20 cellular contexts compared by ENCODE assay signal in genomic region chr5:56207537-56207936, GRCh38. TPM values are rescaled to one million over a fixed set of nuclear protein-coding genes. Genes with fewer than 3 reads are reported as not detected.
DNase-seq lines count a peak whose midpoint lies in the region; ATAC-seq, FAIRE-seq and TF ChIP-seq lines count a peak whose summit lies in the region.
"Had no signal": no experiment of that assay in that cellular context is flagged by ENCODE, and none has a peak within 500 bp of the region (broad histone marks: within the 10 kb centered on the region; RNA-seq: fewer than 3 reads in every experiment).

No MANE protein-coding gene starts in this region.

- peaks cover 1% of the 10 kb centered on the region for H3K9me1 ChIP-seq in K562 (ENCODE audit: control insufficient read depth, insufficient read depth, low read length)

- DNase-seq in HFFc6 (peak; percentile 25), K562 (ENCODE audit: extremely low read depth in 1 of 4, low spot score in 3 of 4) (no peak), fibroblast of villous mesenchyme (ENCODE audit: low read depth) (peak; percentile 28), NCI-H2029 (lab: John Stamatoyannopoulos, UW) (no peak), frontal cortex (ENCODE audit: low spot score in 2 of 2) (no peak), COR-L47 (lab: John Stamatoyannopoulos, UW) (no peak)
- DNase-seq: CD4-positive, alpha-beta memory T cell; DMS79 treated with DMSO at 0.1 percent for 48 hours; GF-D8; Karpas-422; NCI-H1417 treated with DMSO at 0.1 percent for 48 hours; NCI-H1930; NCI-H2171; NCI-H446; SW 1271 had no signal

- H3K27ac ChIP-seq in K562 (ENCODE audit: extremely low read depth, low read depth, low read length): no peak overlapping the region

- no peak for TF ChIP-seq POLR2A in K562 (conservative IDR thresholded peaks at IDR 0.05)

- in situ Hi-C loops in K562 (cut with MboI): no loop called here

- peak overlapping the region; percentile 94; the same call in 1 of the 2 replicates for H3K27ac Mint-ChIP-seq in HFFc6
- H3K27ac Mint-ChIP-seq: CD4-positive, alpha-beta memory T cell had no signal

- FAIRE-seq in K562 (lab: Jason Lieb, UNC) (no peak), frontal cortex (lab: Jason Lieb, UNC) (no peak)
- FAIRE-seq: GM12891, H1 had no signal

- H4K20me1 ChIP-seq in K562 (replicated peaks; ENCODE audit: control insufficient read depth, insufficient read depth, low read length): no peaks in the 10 kb centered on the region

- 0 out of 2 replicates have a peak, but pooled peaks cover 1% of the 10 kb centered on the region for H3K9me3 ChIP-seq in K562 (replicated peaks; ENCODE audit: control insufficient read depth, insufficient read depth, low read depth, low read length)

- H3K9ac ChIP-seq in K562 (ENCODE audit: insufficient read depth in 1 of 2, low read depth in 2 of 2, low read length in 2 of 2): no peak overlapping the region

- H3K36me3 Mint-ChIP-seq in HFFc6 (ENCODE audit: low read depth): no peaks in the 10 kb centered on the region
- H3K36me3 Mint-ChIP-seq: CD4-positive, alpha-beta memory T cell had no signal

- H3K4me1 ChIP-seq in K562 (replicated peaks in 1 of 2; ENCODE audit: control insufficient read depth in 2 of 2, insufficient read depth in 2 of 2, low read length in 2 of 2): no peaks in the 10 kb centered on the region; a peak in 1 of 5 replicates

- no peaks in the 10 kb centered on the region for H3K27me3 Mint-ChIP-seq in HFFc6 (ENCODE audit: insufficient read depth)
- H3K27me3 Mint-ChIP-seq: CD4-positive, alpha-beta memory T cell had no signal

- H3K36me3 ChIP-seq in K562 (ENCODE audit: control insufficient read depth, insufficient read depth, low read length): no peaks in the 10 kb centered on the region

- CTCF ChIA-PET in K562 (lab: Yijun Ruan, JAX; ENCODE audit: low intra/inter-chr PET ratio): no interaction called here

- H3K27me3 ChIP-seq in K562 (ENCODE audit: control insufficient read depth in 2 of 2, insufficient read depth in 2 of 2, low read length in 2 of 2): no peaks in the 10 kb centered on the region

- H3K4me3 Mint-ChIP-seq in HFFc6: no peak overlapping the region
- H3K4me3 Mint-ChIP-seq: CD4-positive, alpha-beta memory T cell had no signal

- H3K4me3 ChIP-seq in K562 (no peak overlapping the region), fibroblast of villous mesenchyme (ENCODE audit: low read depth, low read length) (no peak overlapping the region)

- TF ChIP-seq RAD21 in K562 (CRISPR knock-in tag; conservative IDR thresholded peaks at IDR 0.05 in 1 of 2, IDR thresholded peaks at IDR 0.05 in 1 of 2): no peak

- ATAC-seq in K562 (no peak), GM21423 (IDR thresholded peaks at IDR 0.05; ENCODE audit: unreplicated experiment) (no peak)

- POLR2A ChIA-PET in K562 (lab: Yijun Ruan, JAX): no interaction called here

- no peak for TF ChIP-seq CTCF in HFFc6 (IDR thresholded peaks at IDR 0.05)
- TF ChIP-seq CTCF in K562 (IDR thresholded peaks at IDR 0.05 in 2 of 3, conservative IDR thresholded peaks at IDR 0.05 in 1 of 3; ENCODE audit: insufficient read depth in 2 of 3, low read depth in 1 of 3, low read length in 3 of 3): no peak
- TF ChIP-seq CTCF in fibroblast of villous mesenchyme (IDR thresholded peaks at IDR 0.05; ENCODE audit: insufficient read depth, low read depth, low read length): no peak

- peaks cover 54% of the 10 kb centered on the region for H3K4me1 Mint-ChIP-seq in HFFc6 (ENCODE audit: low read depth)

- H3K79me2 ChIP-seq in K562 (ENCODE audit: control insufficient read depth, insufficient read depth, low read length): no peaks in the 10 kb centered on the region

- TF ChIP-seq EP300 in K562 (IDR thresholded peaks at IDR 0.05; ENCODE audit: low read length): no peak

- H3K4me2 ChIP-seq in K562 (ENCODE audit: insufficient read depth, low read length): no peak overlapping the region

- no peaks in the 10 kb centered on the region for H3K9me3 Mint-ChIP-seq in HFFc6

- 26% methylated on average over 2 of the region's 2 CpGs for WGBS in K562 (ENCODE audit: insufficient coverage, low coverage, missing lambda C conversion rate)

- H2AFZ ChIP-seq in K562 (ENCODE audit: low read depth, low read length): 0 out of 2 replicates have a peak overlapping the region, but pooled peaks have one; percentile 17

- no TSS peak for BruUV-seq in K562 (replicated peaks; lab: Mats Ljungman, UMichigan)

- intact Hi-C loops in K562 (cut with micrococcal nuclease): loop anchor here (10.0 kb wide), 1 partner anchor 1033 kb away; the partner anchor contains the start of gene CDC20B

TF ChIP-seq in K562, 482 proteins besides CTCF, POLR2A, EP300 and RAD21 (continues in another document):
- TF ChIP-seq RHOXF2B (CRISPR knock-in tag; conservative IDR thresholded peaks at IDR 0.05) (no peak), ZNF398 (CRISPR knock-in tag; IDR thresholded peaks at IDR 0.05) (no peak), ZFPM2 (CRISPR knock-in tag; IDR thresholded peaks at IDR 0.05) (no peak), FOSL1 (tag; conservative IDR thresholded peaks at IDR 0.05) (no peak), POLR2H (tag; IDR thresholded peaks at IDR 0.05; ENCODE audit: low read depth) (no peak), NCOR1 (IDR thresholded peaks at IDR 0.05) (no peak), ZNF165 (CRISPR knock-in tag; IDR thresholded peaks at IDR 0.05; ENCODE audit: borderline replicate concordance) (no peak), SNRNP70 (optimal IDR thresholded peaks at IDR 0.05; ENCODE audit: low read depth, low read length) (no peak), THRB (CRISPR knock-in tag; conservative IDR thresholded peaks at IDR 0.05) (no peak), ELF4 (CRISPR knock-in tag; IDR thresholded peaks at IDR 0.05) (no peak), HOXB6 (CRISPR knock-in tag; IDR thresholded peaks at IDR 0.05; ENCODE audit: borderline replicate concordance) (no peak), MYNN (IDR thresholded peaks at IDR 0.05) (no peak), MYNN (CRISPR knock-in tag; IDR thresholded peaks at IDR 0.05) (no peak), BRD9 (IDR thresholded peaks at IDR 0.05; ENCODE audit: low read depth, partially characterized antibody) (no peak), MNT (conservative IDR thresholded peaks at IDR 0.05) (no peak)

RNA-seq across cellular contexts. Expression of gene ANKRD55, which starts 25.6 kb away (rescaled TPM):
- not detected for total RNA-seq in HFFc6 (2021; fragmentation: NEBNext Ultra II Directional; extraction: Animal tissue kit (Norgen Biotek cat#: 25700))
- 2.5 and 3.5 TPM in 2 replicates for total RNA-seq in K562 (2011; cell fraction: chromatin; rRNA removed; ENCODE audit: low replicate concordance)
- 0.92 and 2.2 TPM in 2 replicates for total RNA-seq in K562 (2011; cell fraction: nucleolus; rRNA removed)
- total RNA-seq in K562 (2011; cell fraction: nucleoplasm; rRNA removed): 1.6 and 2.2 TPM in 2 replicates
- total RNA-seq in K562 (2014; rRNA removed): 4.4 and 4.8 TPM in 2 replicates
- total RNA-seq in K562 (2014; rRNA removed; fragmentation: Illumina TruSeq; extraction: Trizol): 3.2 and 3.5 TPM in 2 replicates
- total RNA-seq in K562 (2015; rRNA removed; fragmentation: Illumina TruSeq; extraction: Trizol): 7.1 and 7.5 TPM in 2 replicates
- 3.4 and 3.6 TPM in 2 replicates for total RNA-seq in K562 (2021)
- polyA plus RNA-seq in K562 (2011; rRNA removed): 2.3 and 10.6 TPM in 2 replicates
- polyA plus RNA-seq in K562 (2011; cell fraction: cytosol; rRNA removed): 2.2 and 8.9 TPM in 2 replicates
- polyA plus RNA-seq in K562 (2011; cell fraction: nucleus; rRNA removed): 1.2 and 6.2 TPM in 2 replicates
- 8.3 and 11.9 TPM in 2 replicates for polyA plus RNA-seq in K562 (2012)
- polyA plus RNA-seq in K562 (2014; fragmentation: Illumina TruSeq; extraction: Trizol): 5.8 and 6.5 TPM in 2 replicates
- polyA plus RNA-seq in K562 (2014; fragmentation: Nextera tagmentation; extraction: Ambion mirVana): 10 to 100 TPM in 1 of 2 experiments, 1 to 10 TPM in 1; 10.0 to 10.2 TPM
- 4.6 TPM in 2 replicates for polyA plus RNA-seq in K562 (2014; rRNA removed)
- polyA minus RNA-seq in K562 (2011; rRNA and poly(A)+ RNA removed): 2.0 and 11.6 TPM in 2 replicates
- 4.0 TPM in 1 of 2 replicates, not detected in the other for polyA minus RNA-seq in K562 (2011; cell fraction: cytosol; rRNA and poly(A)+ RNA removed)
- polyA minus RNA-seq in K562 (2011; cell fraction: nucleus; rRNA and poly(A)+ RNA removed): 1.2 and 3.1 TPM in 2 replicates
- total RNA-seq in fibroblast of villous mesenchyme: under 0.01 and 0.32 TPM in 2 replicates
- total RNA-seq in frontal cortex: 2.0 TPM
- total RNA-seq: H1, SK-MEL-5 had no signal
- polyA plus RNA-seq: BJ, H1 had no signal

Comparison
In these comparisons a context has a peak if more than half of its experiments do, and no peak if none do; other contexts are left out.
1. DNase-seq: peak in HFFc6 (single experiment) and fibroblast of villous mesenchyme (single experiment); none in K562 (0 of 4), NCI-H2029 (single experiment), frontal cortex (0 of 2) and COR-L47 (single experiment).